ENCODE assay signal across 13 cellular contexts in genomic region chr1:64550505-64550904, GRCh38.
DNase-seq lines count a peak whose midpoint lies in the region; ATAC-seq and TF ChIP-seq lines count a peak whose summit lies in the region.
"Had no signal": no experiment of that assay in that cellular context is flagged by ENCODE, and none has a peak within 500 bp of the region (broad histone marks: within the 10 kb centered on the region; RNA-seq: fewer than 3 reads in every experiment).

No MANE protein-coding gene starts in this region.

- peaks cover 16% of the 10 kb centered on the region for H3K4me1 ChIP-seq in CD4-positive, alpha-beta memory T cell (ENCODE audit: insufficient read depth, low read length)
- H3K4me1 ChIP-seq in heart right ventricle = peaks cover 0 to 27% (median 12%) of the 10 kb centered on the region in 9 donors
- H3K4me1 ChIP-seq in Karpas-422 (ENCODE audit: low read length) = no peaks in the 10 kb centered on the region
- H3K4me1 ChIP-seq: foreskin keratinocyte had no signal

- POLR2A ChIA-PET in CD4-positive, alpha-beta memory T cell (lab: Charles Lee; ENCODE audit: partially characterized antibody) = no interaction called here

- intact Hi-C loops in CD4-positive, alpha-beta memory T cell (cut with micrococcal nuclease) = no loop called here
- intact Hi-C loops in heart right ventricle (cut with DNase I) = loop anchor here in 2 of 10 donors (5.0 to 10.0 kb wide), 2 partner anchors 78 to 124 kb away; partner anchors contain the start of gene CACHD1 (in 1 of the 2)

- no peak for ATAC-seq in heart right ventricle
- ATAC-seq: A549 had no signal

- no peak overlapping the region for H3K4me3 ChIP-seq in CD4-positive, alpha-beta memory T cell (ENCODE audit: low read length in 2 of 2)
- H3K4me3 ChIP-seq in heart right ventricle = no peak overlapping the region
- H3K4me3 ChIP-seq in Karpas-422 (ENCODE audit: low read length) = no peak overlapping the region
- H3K4me3 ChIP-seq: A549, psoas muscle had no signal

- CTCF ChIA-PET in CD4-positive, alpha-beta memory T cell (lab: Charles Lee; ENCODE audit: partially characterized antibody) = no interaction called here

- no peak for TF ChIP-seq CTCF in heart right ventricle (IDR thresholded peaks at IDR 0.05)

- H4K20me1 ChIP-seq in Karpas-422 (ENCODE audit: insufficient read depth, low read depth, low read length) = no peaks in the 10 kb centered on the region

- no peak overlapping the region for H2AFZ ChIP-seq in Karpas-422 (ENCODE audit: low read length)

- 93 to 94% methylated on average over 5 of the region's 5 CpGs for WGBS in heart right ventricle, 2 donors

- no peaks in the 10 kb centered on the region for H3K79me2 ChIP-seq in Karpas-422 (ENCODE audit: low read length)

- H3K36me3 ChIP-seq in CD4-positive, alpha-beta memory T cell (ENCODE audit: insufficient read depth, low read length) = no peaks in the 10 kb centered on the region
- H3K36me3 ChIP-seq in heart right ventricle (no peaks in the 10 kb centered on the region), Karpas-422 (ENCODE audit: insufficient read depth, low read length) (no peaks in the 10 kb centered on the region)

- H3K27me3 ChIP-seq in CD4-positive, alpha-beta memory T cell (ENCODE audit: insufficient read depth, low read length) = no peaks in the 10 kb centered on the region
- no peaks in the 10 kb centered on the region for H3K27me3 ChIP-seq in heart right ventricle
- no peaks in the 10 kb centered on the region for H3K27me3 ChIP-seq in Karpas-422 (ENCODE audit: low read length)
- H3K27me3 ChIP-seq: foreskin keratinocyte had no signal

- DNase-seq in NCI-H510A treated with DMSO at 0.1 percent for 48 hours (lab: John Stamatoyannopoulos, UW) (peak; percentile 93), NCI-H510A (lab: John Stamatoyannopoulos, UW) (no peak), NCI-H2107 (lab: John Stamatoyannopoulos, UW) (peak; percentile 61), heart right ventricle (no peak), SIG-M5 treated with dmso at 0.1 percent for 504 hours (lab: John Stamatoyannopoulos, UW; ENCODE audit: unreplicated experiment) (no peak), Karpas-422 (no peak)
- peak in 4 of 5 donors; percentile 30 to 36 (median 34) for DNase-seq in CD4-positive, alpha-beta memory T cell
- DNase-seq in central memory CD4-positive, alpha-beta T cell = peak; percentile 29
- DNase-seq: activated CD4-positive, alpha-beta memory T cell treated with anti-CD3 and anti-CD28 coated beads, Interleukin-2, amount 10 ng/mL, durations not matched to agents 7 days and 5 days; foreskin keratinocyte; KBM-7; psoas muscle had no signal

- peak overlapping the region in 4 of 8 donors; percentile 8 to 48 (median 43) for H3K4me3 Mint-ChIP-seq in CD4-positive, alpha-beta memory T cell
- H3K4me3 Mint-ChIP-seq: activated CD4-positive, alpha-beta memory T cell treated with anti-CD3 and anti-CD28 coated beads, Interleukin-2, amount 10 ng/mL, durations not matched to agents 7 days and 5 days had no signal

- H3K27me3 Mint-ChIP-seq in CD4-positive, alpha-beta memory T cell = peaks cover 2 to 5% of the 10 kb centered on the region in 2 donors

- H3K4me2 ChIP-seq in Karpas-422 (ENCODE audit: low read depth, low read length, poor library complexity, severe bottlenecking) = no peak overlapping the region
- H3K4me2 ChIP-seq: A549 had no signal

- peaks cover 3 to 21% (median 13%) of the 10 kb centered on the region in 4 donors for H3K4me1 Mint-ChIP-seq in CD4-positive, alpha-beta memory T cell

- H3K27ac Mint-ChIP-seq in CD4-positive, alpha-beta memory T cell = peak overlapping the region in 1 of 7 donors; percentile 53
- H3K27ac Mint-ChIP-seq: activated CD4-positive, alpha-beta memory T cell treated with anti-CD3 and anti-CD28 coated beads, Interleukin-2, amount 10 ng/mL, durations not matched to agents 7 days and 5 days had no signal

- no peaks in the 10 kb centered on the region for H3K9me3 ChIP-seq in CD4-positive, alpha-beta memory T cell (ENCODE audit: control insufficient read depth in 1 of 2, low read length in 2 of 2)
- H3K9me3 ChIP-seq in heart right ventricle = no peaks in the 10 kb centered on the region
- H3K9me3 ChIP-seq in Karpas-422 (ENCODE audit: low read length) = no peaks in the 10 kb centered on the region
- H3K9me3 ChIP-seq: A549, psoas muscle had no signal

- H3K36me3 Mint-ChIP-seq in CD4-positive, alpha-beta memory T cell = no peaks in the 10 kb centered on the region

- H3K27ac ChIP-seq in CD4-positive, alpha-beta memory T cell (ENCODE audit: low read depth, low read length) = no peak overlapping the region
- H3K27ac ChIP-seq in heart right ventricle (no peak overlapping the region), Karpas-422 (ENCODE audit: low read length) (no peak overlapping the region)
- H3K27ac ChIP-seq: A549, foreskin keratinocyte, psoas muscle had no signal

- no peaks in the 10 kb centered on the region for H3K9me2 ChIP-seq in Karpas-422 (replicated peaks; ENCODE audit: insufficient read depth, low read length)

- peaks cover 0 to under 1% (median 0%) of the 10 kb centered on the region in 8 donors for H3K9me3 Mint-ChIP-seq in CD4-positive, alpha-beta memory T cell
- H3K9me3 Mint-ChIP-seq: activated CD4-positive, alpha-beta memory T cell treated with anti-CD3 and anti-CD28 coated beads, Interleukin-2, amount 10 ng/mL, durations not matched to agents 7 days and 5 days had no signal

- no peak overlapping the region for H3K9ac ChIP-seq in Karpas-422 (ENCODE audit: low read length)

Comparison
In these comparisons a context has a peak if more than half of its experiments do, and no peak if none do; other contexts are left out.
1. DNase-seq: peak in NCI-H510A treated with DMSO at 0.1 percent for 48 hours (single experiment), CD4-positive, alpha-beta memory T cell (4 of 5), NCI-H2107 (single experiment) and central memory CD4-positive, alpha-beta T cell (single experiment); none in NCI-H510A (single experiment), heart right ventricle (0 of 2), SIG-M5 treated with dmso at 0.1 percent for 504 hours (single experiment) and Karpas-422 (single experiment).